8 cellular contexts compared by ENCODE assay signal in the genomic region with DNA sequence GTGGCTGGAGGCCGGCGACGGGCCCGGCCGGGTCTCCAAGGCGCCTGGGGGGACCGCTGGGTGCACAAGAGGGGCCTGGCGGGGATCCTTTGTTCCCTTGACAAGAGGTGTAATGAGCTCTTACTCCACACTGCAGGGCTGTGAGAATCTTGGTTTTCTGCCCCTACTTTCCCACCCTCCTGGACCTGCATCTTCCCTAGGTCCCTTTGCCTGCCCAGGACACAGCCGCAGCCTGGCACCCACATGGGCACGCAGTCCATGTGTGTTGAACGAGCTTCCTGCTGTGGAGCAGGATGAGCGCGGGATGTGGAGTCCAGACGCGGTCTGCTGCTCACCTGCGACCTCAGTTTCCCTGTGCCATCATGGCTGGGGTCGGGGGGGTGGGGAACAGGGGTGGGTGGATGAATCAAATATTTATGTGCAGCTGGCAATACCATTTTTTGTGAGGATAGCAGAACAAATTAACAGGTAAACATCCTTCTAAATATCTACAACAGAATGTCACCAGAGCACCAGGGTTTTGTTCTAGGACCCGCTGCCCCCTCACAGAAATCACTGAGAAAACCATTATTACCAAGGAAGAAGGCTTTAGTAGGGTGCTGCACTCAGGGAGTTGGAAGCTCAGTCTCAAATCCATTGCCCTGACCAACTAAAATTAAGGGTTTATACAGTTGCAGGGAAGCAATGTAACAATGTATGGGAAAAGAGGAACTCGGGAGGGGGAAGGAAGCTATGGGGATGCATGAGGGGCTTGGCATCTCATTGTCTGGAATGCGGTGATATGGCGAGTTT. TPM values are rescaled to one million over a fixed set of nuclear protein-coding genes. Genes with fewer than 3 reads are reported as not detected.
A peak's percentile ranks its signal among the peaks of the same experiment; 100 is the strongest.
DNase-seq lines count a peak whose midpoint lies in the region; ATAC-seq and TF ChIP-seq lines count a peak whose summit lies in the region.

No MANE protein-coding gene starts in this region.

- H3K4me1 ChIP-seq in liver (ENCODE audit: control insufficient read depth in 4 of 4, insufficient read depth in 4 of 4, low read length in 3 of 4) (peaks cover 5 to 32% (median 20%) of the 10 kb centered on the region in 4 donors), upper lobe of left lung (peaks cover 20 to 26% (median 22%) of the 10 kb centered on the region in 4 donors)

- H3K27ac ChIP-seq in liver (ENCODE audit: low read depth in 1 of 2, low read length in 2 of 2) (peak overlapping the region; percentile 91 to 96), upper lobe of left lung (peak overlapping the region; percentile 91 to 97 (median 94))

- H3K9ac ChIP-seq in liver (ENCODE audit: low read depth in 1 of 2, low read length in 2 of 2) = peak overlapping the region; percentile 10 to 41

- TF ChIP-seq CTCF in GM12865 (IDR thresholded peaks at IDR 0.05; ENCODE audit: insufficient read depth, low read depth, low read length, missing control alignments) (no peak), astrocyte of the spinal cord (IDR thresholded peaks at IDR 0.05; ENCODE audit: low read depth, low read length) (peak; percentile 68), liver (IDR thresholded peaks at IDR 0.05; ENCODE audit: low read depth, low read length, missing input control) (peak; percentile 54), upper lobe of left lung (IDR thresholded peaks at IDR 0.05) (peak in 3 of 6 experiments; percentile 51 to 84 (median 69))

- no peak for TF ChIP-seq EP300 in upper lobe of left lung (IDR thresholded peaks at IDR 0.05)

- TF ChIP-seq POLR2A in upper lobe of left lung (IDR thresholded peaks at IDR 0.05) = no peak

- peaks cover 0 to 2% (median 0%) of the 10 kb centered on the region in 4 donors for H3K36me3 ChIP-seq in liver (ENCODE audit: control insufficient read depth in 4 of 4, insufficient read depth in 3 of 4, low read depth in 1 of 4, low read length in 3 of 4)
- H3K36me3 ChIP-seq in upper lobe of left lung = peaks cover 2 to 9% (median 5%) of the 10 kb centered on the region in 4 donors

- H3K27me3 ChIP-seq in liver (ENCODE audit: control insufficient read depth in 4 of 4, insufficient read depth in 4 of 4, low read length in 3 of 4) (no peaks in the 10 kb centered on the region), upper lobe of left lung (no peaks in the 10 kb centered on the region)

- no peak for TF ChIP-seq RAD21 in liver (IDR thresholded peaks at IDR 0.05)

- ATAC-seq in HG03565 (IDR thresholded peaks at IDR 0.05; ENCODE audit: unreplicated experiment) = peak; percentile 7
- ATAC-seq in upper lobe of left lung (ENCODE audit: low FRiP score in 2 of 2) = peak; percentile 5 to 22
- ATAC-seq in HG02623 (IDR thresholded peaks at IDR 0.05; ENCODE audit: unreplicated experiment) = no peak

- in situ Hi-C loops in astrocyte of the spinal cord (cut with HindIII; ENCODE audit: low sequenced_read_pairs) = no loop called here

- H3K9me3 ChIP-seq in liver (ENCODE audit: control insufficient read depth in 4 of 4, low read length in 3 of 4) (no peaks in the 10 kb centered on the region), upper lobe of left lung (no peaks in the 10 kb centered on the region)

- DNase-seq in GM12865 (ENCODE audit: low read depth) (no peak), astrocyte of the spinal cord (ENCODE audit: low read depth, low spot score) (no peak), upper lobe of left lung (no peak), Ammon's horn (ENCODE audit: low spot score) (no peak), T-helper 9 cell (no peak)

- H3K4me3 ChIP-seq in GM12865 (ENCODE audit: low read depth, low read length) (peak overlapping the region; percentile 83), astrocyte of the spinal cord (ENCODE audit: low read depth, low read length) (peak overlapping the region; percentile 55), liver (ENCODE audit: low read depth in 1 of 3, low read length in 3 of 3) (peak overlapping the region; percentile 82 to 94 (median 87)), upper lobe of left lung (peak overlapping the region in 3 of 4 donors; percentile 62 to 94 (median 66))

- 36% methylated on average over 21 of the region's 21 CpGs for WGBS in liver
- 30 to 64% methylated on average over 8 to 21 of the region's 21 CpGs for WGBS in upper lobe of left lung, 2 donors

TF ChIP-seq in liver, 16 proteins besides CTCF, POLR2A, EP300 and RAD21:
- TF ChIP-seq, protein P1, sequence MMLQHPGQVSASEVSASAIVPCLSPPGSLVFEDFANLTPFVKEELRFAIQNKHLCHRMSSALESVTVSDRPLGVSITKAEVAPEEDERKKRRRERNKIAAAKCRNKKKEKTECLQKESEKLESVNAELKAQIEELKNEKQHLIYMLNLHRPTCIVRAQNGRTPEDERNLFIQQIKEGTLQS (IDR thresholded peaks at IDR 0.05) = no peak
- no peak for TF ChIP-seq FOXA1 (IDR thresholded peaks at IDR 0.05)
- TF ChIP-seq, protein P2, sequence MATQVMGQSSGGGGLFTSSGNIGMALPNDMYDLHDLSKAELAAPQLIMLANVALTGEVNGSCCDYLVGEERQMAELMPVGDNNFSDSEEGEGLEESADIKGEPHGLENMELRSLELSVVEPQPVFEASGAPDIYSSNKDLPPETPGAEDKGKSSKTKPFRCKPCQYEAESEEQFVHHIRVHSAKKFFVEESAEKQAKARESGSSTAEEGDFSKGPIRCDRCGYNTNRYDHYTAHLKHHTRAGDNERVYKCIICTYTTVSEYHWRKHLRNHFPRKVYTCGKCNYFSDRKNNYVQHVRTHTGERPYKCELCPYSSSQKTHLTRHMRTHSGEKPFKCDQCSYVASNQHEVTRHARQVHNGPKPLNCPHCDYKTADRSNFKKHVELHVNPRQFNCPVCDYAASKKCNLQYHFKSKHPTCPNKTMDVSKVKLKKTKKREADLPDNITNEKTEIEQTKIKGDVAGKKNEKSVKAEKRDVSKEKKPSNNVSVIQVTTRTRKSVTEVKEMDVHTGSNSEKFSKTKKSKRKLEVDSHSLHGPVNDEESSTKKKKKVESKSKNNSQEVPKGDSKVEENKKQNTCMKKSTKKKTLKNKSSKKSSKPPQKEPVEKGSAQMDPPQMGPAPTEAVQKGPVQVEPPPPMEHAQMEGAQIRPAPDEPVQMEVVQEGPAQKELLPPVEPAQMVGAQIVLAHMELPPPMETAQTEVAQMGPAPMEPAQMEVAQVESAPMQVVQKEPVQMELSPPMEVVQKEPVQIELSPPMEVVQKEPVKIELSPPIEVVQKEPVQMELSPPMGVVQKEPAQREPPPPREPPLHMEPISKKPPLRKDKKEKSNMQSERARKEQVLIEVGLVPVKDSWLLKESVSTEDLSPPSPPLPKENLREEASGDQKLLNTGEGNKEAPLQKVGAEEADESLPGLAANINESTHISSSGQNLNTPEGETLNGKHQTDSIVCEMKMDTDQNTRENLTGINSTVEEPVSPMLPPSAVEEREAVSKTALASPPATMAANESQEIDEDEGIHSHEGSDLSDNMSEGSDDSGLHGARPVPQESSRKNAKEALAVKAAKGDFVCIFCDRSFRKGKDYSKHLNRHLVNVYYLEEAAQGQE (IDR thresholded peaks at IDR 0.05) = no peak

RNA-seq across cellular contexts. Expression of gene NSMCE4A, which starts 0.5 kb away (rescaled TPM):
- total RNA-seq in liver (10 to 100 TPM; 16.8 to 44.0 TPM), upper lobe of left lung (100 to 1,000 TPM in 2 of 6 donors, 10 to 100 TPM in 4; 34.8 to 131 (median 50.7) TPM)
- 10 to 100 TPM; 17.6 to 46.5 TPM for polyA plus RNA-seq in liver

RNA-seq across cellular contexts. Expression of gene TACC2, which starts 13.5 kb away (rescaled TPM):
- 1 to 10 TPM; 1.5 to 8.9 TPM for total RNA-seq in liver
- 1 to 10 TPM; 6.7 to 9.1 TPM for polyA plus RNA-seq in liver
- total RNA-seq in upper lobe of left lung = 100 to 1,000 TPM; 158 to 701 (median 386) TPM

RNA-seq across cellular contexts. Expression of gene ATE1, which starts 47.7 kb away (rescaled TPM):
- total RNA-seq in liver = 10 to 100 TPM; 14.7 to 34.9 TPM
- polyA plus RNA-seq in liver = 10 to 100 TPM in 1 of 2 donors, 1 to 10 TPM in 1; 7.9 to 12.2 TPM
- 10 to 100 TPM; 13.5 to 27.9 (median 21.8) TPM for total RNA-seq in upper lobe of left lung

Comparison
In these comparisons a context has a peak if more than half of its experiments do, and no peak if none do; other contexts are left out.
1. RNA of gene TACC2, which starts 13.5 kb away (total RNA-seq): 158 to 701 TPM in upper lobe of left lung; 1.5 to 8.9 TPM in liver; every median in the first group is over 10 times any median in the second.
2. Peak in every context shown above with its lines, with median percentiles within 50 percentile points of each other: H3K4me3 ChIP-seq.